22 cellular contexts compared by ENCODE assay signal in the genomic region with DNA sequence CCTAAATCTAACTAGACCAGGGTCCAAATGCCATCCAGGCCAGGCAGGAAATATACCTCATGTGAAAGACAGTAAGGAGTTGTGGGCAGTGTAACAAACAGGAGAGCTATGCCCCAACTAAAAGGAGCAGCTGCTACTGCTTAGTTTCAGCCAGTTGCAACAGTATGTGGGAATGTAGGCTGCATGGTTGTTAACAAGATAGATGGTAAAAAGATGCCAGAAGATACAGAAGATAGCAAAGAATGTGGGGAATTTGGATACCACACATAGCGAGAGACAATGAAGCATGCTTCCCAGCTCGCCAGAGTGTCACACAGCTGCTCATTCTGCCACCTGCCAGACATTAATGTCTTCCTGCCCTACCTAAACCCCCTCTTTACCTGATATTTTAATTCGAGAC. TPM values are rescaled to one million over a fixed set of nuclear protein-coding genes. Genes with fewer than 3 reads are reported as not detected.
DNase-seq lines count a peak whose midpoint lies in the region; ATAC-seq, FAIRE-seq and TF ChIP-seq lines count a peak whose summit lies in the region.
"Had no signal": no experiment of that assay in that cellular context is flagged by ENCODE, and none has a peak within 500 bp of the region (broad histone marks: within the 10 kb centered on the region; RNA-seq: fewer than 3 reads in every experiment).

No MANE protein-coding gene starts in this region.

- no peak overlapping the region for H2BK120ac ChIP-seq in H1 (replicated peaks; ENCODE audit: low read depth, low read length)

- H2BK5ac ChIP-seq in H1 (ENCODE audit: low read depth, low read length): peak overlapping the region; percentile 16; the same call in 1 of the 2 replicates

- peaks cover 59% of the 10 kb centered on the region for H3K36me3 ChIP-seq in HUES64 (ENCODE audit: insufficient read depth, low read length)
- peaks cover 0 to 19% (median 0%) of the 10 kb centered on the region in 4 experiments; a peak in 3 of 8 replicates for H3K36me3 ChIP-seq in H1 (ENCODE audit: control insufficient read depth in 2 of 4, insufficient read depth in 4 of 4, low read length in 3 of 4)
- H3K36me3 ChIP-seq: ovary, transverse colon had no signal

- H3K4me1 ChIP-seq in HUES64 (ENCODE audit: insufficient read depth, low read length) (peaks cover 17% of the 10 kb centered on the region), H1 (replicated peaks in 1 of 4; ENCODE audit: control insufficient read depth in 3 of 4, insufficient read depth in 4 of 4, low read length in 3 of 4) (peaks cover 0 to 7% (median 4%) of the 10 kb centered on the region in 4 experiments; a peak in 5 of 7 replicates)

- no peaks in the 10 kb centered on the region for H3K23me2 ChIP-seq in H1 (ENCODE audit: low read depth, low read length)

- H3K14ac ChIP-seq in H1 (ENCODE audit: insufficient read length): no peak overlapping the region

- 78% methylated on average over 3 of the region's 3 CpGs for WGBS in HUES64
- WGBS in H1 (ENCODE audit: extremely low coverage in 1 of 2, insufficient coverage in 1 of 2, insufficient read length in 1 of 2, insufficient replicate concordance in 2 of 2, low coverage in 1 of 2, low lambda C conversion rate in 2 of 2, missing lambda C conversion rate in 1 of 2), 2 experiments: 60% methylated on average over 3 of the region's 3 CpGs; no CpG with 5 or more reads in 1 of the 2 experiments

- intact Hi-C loops in posterior cingulate gyrus (cut with DNase I): no loop called here

- no peaks in the 10 kb centered on the region; the same call in 1 of the 2 replicates for H3K79me1 ChIP-seq in H1 (ENCODE audit: low read depth, low read length)

- H3K9me3 ChIP-seq in HUES64 (ENCODE audit: insufficient read depth, low read depth, low read length) (no peaks in the 10 kb centered on the region), H1 (ENCODE audit: insufficient read depth in 2 of 2, low read depth in 1 of 2, low read length in 1 of 2) (no peaks in the 10 kb centered on the region)
- H3K9me3 ChIP-seq: ovary, transverse colon had no signal

- H3K27ac ChIP-seq in HUES64 (ENCODE audit: low read depth, low read length) (peak overlapping the region; percentile 38), H1 (ENCODE audit: low read depth, low read length) (0 out of 2 replicates have a peak overlapping the region, but pooled peaks have one; percentile 21)
- H3K27ac ChIP-seq: ovary, skin epidermis, transverse colon had no signal

- no peak for TF ChIP-seq RAD21 in H1 (IDR thresholded peaks at IDR 0.05 in 1 of 2, conservative IDR thresholded peaks at IDR 0.05 in 1 of 2; ENCODE audit: low read depth in 2 of 2, low read length in 2 of 2)

- H2BK15ac ChIP-seq in H1 (ENCODE audit: low read length): no peak overlapping the region

- H3K36me3 Mint-ChIP-seq in memory B cell: peaks cover 44% of the 10 kb centered on the region

- DNase-seq in AG08395 (ENCODE audit: low spot score) (peak; percentile 39), H1 (ENCODE audit: low read depth in 1 of 2, low spot score in 2 of 2) (peak in 1 of 2 experiments; percentile 5), memory B cell (ENCODE audit: low spot score in 2 of 2) (no peak), posterior cingulate gyrus (no peak), NCI-H1417 (lab: John Stamatoyannopoulos, UW) (no peak)
- DNase-seq: activated CD4-positive, CD25-positive, alpha-beta regulatory T cell treated with anti-CD3 and anti-CD28 coated beads, Interleukin-2, amount 50 U/mL, for 72 hours; activated CD8-positive, alpha-beta memory T cell treated with anti-CD3 and anti-CD28 coated beads, Interleukin-2, amount 10 ng/mL, durations not matched to agents 7 days and 5 days; activated gamma-delta T cell treated with Interleukin-2 at 50 U/mL for 16 hours; aorta; cortex of kidney; hypothalamus; KG1; NCI-H1105 treated with DMSO at 0.1 percent for 48 hours; ovary; stimulated activated CD4-positive, alpha-beta T cell treated with anti-CD3 and anti-CD28 coated beads, Interleukin-4, amount 100 ng/mL, for 4 hours; T-helper 2 cell; transverse colon had no signal

- H3K27me3 Mint-ChIP-seq in memory B cell: no peaks in the 10 kb centered on the region
- H3K27me3 Mint-ChIP-seq: activated CD8-positive, alpha-beta memory T cell treated with anti-CD3 and anti-CD28 coated beads, Interleukin-2, amount 10 ng/mL, durations not matched to agents 7 days and 5 days had no signal

- 0 out of 3 replicates have a peak, but pooled peaks of 1 of the 2 experiments have one; percentile 25 for TF ChIP-seq POLR2A in H1 (IDR thresholded peaks at IDR 0.05; ENCODE audit: control extremely low read depth in 1 of 2, low read depth in 2 of 2, low read length in 2 of 2)

- no peaks in the 10 kb centered on the region for H3K79me2 ChIP-seq in H1 (ENCODE audit: control insufficient read depth in 1 of 2, insufficient read depth in 2 of 2, low read length in 2 of 2)

- H4K20me1 ChIP-seq in H1 (replicated peaks in 1 of 2; ENCODE audit: control insufficient read depth in 1 of 2, insufficient read depth in 2 of 2, low read length in 2 of 2): no peaks in the 10 kb centered on the region

- no peak overlapping the region for H3K23ac ChIP-seq in H1 (ENCODE audit: insufficient read length)

- H4K8ac ChIP-seq in H1 (ENCODE audit: extremely low read depth, insufficient read depth, low read length): no peak overlapping the region

- H3K9ac ChIP-seq in HUES64 (ENCODE audit: low read depth, low read length) (peak overlapping the region; percentile 27; the same call in 1 of the 2 replicates), H1 (replicated peaks in 1 of 4; ENCODE audit: extremely low read depth in 1 of 4, low read depth in 3 of 4, low read length in 3 of 4) (no peak overlapping the region; a peak in 1 of 7 replicates)

- no peak for TF ChIP-seq CTCF in H1 (IDR thresholded peaks at IDR 0.05; ENCODE audit: control extremely low read depth in 1 of 3, insufficient read depth in 1 of 3, low read depth in 1 of 3, low read length in 3 of 3)

- H3K4me2 ChIP-seq in H1 (ENCODE audit: insufficient read depth in 1 of 2, low read depth in 2 of 2, low read length in 2 of 2): peak overlapping the region; percentile 26 to 27; a peak in 2 of 4 replicates

- no peak for ATAC-seq in memory B cell (ENCODE audit: low read depth)
- no peak for ATAC-seq in GM19351 (IDR thresholded peaks at IDR 0.05; ENCODE audit: unreplicated experiment)
- no peak for ATAC-seq in GM18867 (IDR thresholded peaks at IDR 0.05; ENCODE audit: unreplicated experiment)
- ATAC-seq: activated CD8-positive, alpha-beta memory T cell treated with anti-CD3 and anti-CD28 coated beads, Interleukin-2, amount 10 ng/mL, durations not matched to agents 7 days and 5 days; Right ventricle myocardium inferior had no signal

- no peak overlapping the region for H3K56ac ChIP-seq in H1 (replicated peaks; ENCODE audit: insufficient read length, low read depth, low read length)

- no peak overlapping the region for H4K5ac ChIP-seq in H1 (ENCODE audit: insufficient read length, low read depth, low read length)

- peaks cover 3% of the 10 kb centered on the region for H3K4me1 Mint-ChIP-seq in memory B cell

- peak overlapping the region; percentile 11; the same call in 1 of the 2 replicates for H2BK12ac ChIP-seq in H1 (ENCODE audit: low read depth, low read length)

- H4K91ac ChIP-seq in H1 (replicated peaks; ENCODE audit: insufficient read length, low read length): no peak overlapping the region

- no peak overlapping the region; the same call in 1 of the 2 replicates for H2AK5ac ChIP-seq in H1 (ENCODE audit: low read depth, low read length)

- H2BK20ac ChIP-seq in H1 (ENCODE audit: low read length): no peak overlapping the region

- H3K4me3 ChIP-seq in HUES64 (ENCODE audit: low read length) (no peak overlapping the region), H1 (ENCODE audit: extremely low read depth in 1 of 4, insufficient read depth in 2 of 4, low read depth in 3 of 4, low read length in 4 of 4) (no peak overlapping the region)
- H3K4me3 ChIP-seq: ovary, skin epidermis, transverse colon had no signal

- no peak overlapping the region for H2AFZ ChIP-seq in H1 (ENCODE audit: low read length)

- H3K9me3 Mint-ChIP-seq in memory B cell: no peaks in the 10 kb centered on the region

- POLR2A ChIA-PET in H1 (lab: Charles Lee; ENCODE audit: partially characterized antibody): interaction anchor here (0.6 to 2.0 kb wide), 8 partner anchors 9 to 1344 kb away, joined by 3 to 22 read pairs (median 4); partner anchors contain the start of genes DCAF17 and METTL8

- H3K4me3 Mint-ChIP-seq in memory B cell: no peak overlapping the region
- H3K4me3 Mint-ChIP-seq: activated CD8-positive, alpha-beta memory T cell treated with anti-CD3 and anti-CD28 coated beads, Interleukin-2, amount 10 ng/mL, durations not matched to agents 7 days and 5 days had no signal

- no peak overlapping the region for H3K18ac ChIP-seq in H1 (ENCODE audit: extremely low read depth, low read length)

- CTCF ChIA-PET in H1 (lab: Charles Lee; ENCODE audit: partially characterized antibody): interaction anchor here (0.9 to 1.5 kb wide), 6 partner anchors 41 to 66 kb away, joined by 3 to 5 read pairs (median 4); partner anchors contain the start of genes DCAF17 and METTL8

- H3K4ac ChIP-seq in H1 (replicated peaks; ENCODE audit: insufficient read length, low read depth, low read length): no peak overlapping the region

- TF ChIP-seq EP300 in H1 (IDR thresholded peaks at IDR 0.05; ENCODE audit: borderline replicate concordance in 1 of 2, low read depth in 2 of 2, low read length in 2 of 2): no peak

- FAIRE-seq in H1 (lab: Jason Lieb, UNC): peak; percentile 75

- peak overlapping the region; percentile 9 for H3K27ac Mint-ChIP-seq in memory B cell
- H3K27ac Mint-ChIP-seq: activated CD8-positive, alpha-beta memory T cell treated with anti-CD3 and anti-CD28 coated beads, Interleukin-2, amount 10 ng/mL, durations not matched to agents 7 days and 5 days had no signal

- H3K27me3 ChIP-seq in HUES64 (ENCODE audit: insufficient read depth, low read length) (no peaks in the 10 kb centered on the region), H1 (replicated peaks in 1 of 4; ENCODE audit: control insufficient read depth in 3 of 4, extremely low read depth in 1 of 4, insufficient read depth in 3 of 4, low read length in 3 of 4) (no peaks in the 10 kb centered on the region)
- H3K27me3 ChIP-seq: ovary, transverse colon had no signal

RNA-seq across cellular contexts. Expression of gene CYBRD1, which starts 39.4 kb away (rescaled TPM):
- 5.1 TPM for polyA plus RNA-seq in HUES64 (2013, experiment 1 of 2)
- 5.3 TPM for polyA plus RNA-seq in HUES64 (2013, experiment 2 of 2)
- total RNA-seq in H1 (2021; fragmentation: NEBNext Ultra II Directional; extraction: Animal tissue kit (Norgen Biotek cat#: 25700)): 12.6 and 14.9 TPM in 2 replicates
- 9.2 and 10.7 TPM in 2 replicates for polyA plus RNA-seq in H1 (2011; rRNA removed)
- 5.1 TPM for polyA plus RNA-seq in H1 (2011; cell fraction: cytosol; rRNA removed)
- 9.4 TPM for polyA plus RNA-seq in H1 (2011; cell fraction: nucleus; rRNA removed)
- polyA plus RNA-seq in H1 (2012, experiment 1 of 2): 6.5 to 9.0 TPM (median 8.0 TPM) in 4 replicates
- polyA plus RNA-seq in H1 (2012, experiment 2 of 2): 3.4 TPM
- polyA plus RNA-seq in H1 (2013, experiment 1 of 2): 10.0 TPM
- 10.1 TPM for polyA plus RNA-seq in H1 (2013, experiment 2 of 2)
- polyA minus RNA-seq in H1 (2011; rRNA and poly(A)+ RNA removed): 10.0 and 12.3 TPM in 2 replicates
- polyA minus RNA-seq in H1 (2011; cell fraction: cytosol; rRNA and poly(A)+ RNA removed): 6.8 TPM
- 9.4 TPM for polyA minus RNA-seq in H1 (2011; cell fraction: nucleus; rRNA and poly(A)+ RNA removed)

RNA-seq across cellular contexts. Expression of gene DCAF17, which starts 48.9 kb away (rescaled TPM):
- polyA plus RNA-seq in HUES64 (2013, experiment 1 of 2): 13.1 TPM
- 13.8 TPM for polyA plus RNA-seq in HUES64 (2013, experiment 2 of 2)
- 26.1 and 30.0 TPM in 2 replicates for total RNA-seq in H1 (2021; fragmentation: NEBNext Ultra II Directional; extraction: Animal tissue kit (Norgen Biotek cat#: 25700))
- 7.9 and 10.7 TPM in 2 replicates for polyA plus RNA-seq in H1 (2011; rRNA removed)
- 14.3 TPM for polyA plus RNA-seq in H1 (2011; cell fraction: cytosol; rRNA removed)
- polyA plus RNA-seq in H1 (2011; cell fraction: nucleus; rRNA removed): 9.4 TPM
- polyA plus RNA-seq in H1 (2012, experiment 1 of 2): 10.0 to 20.1 TPM (median 11.9 TPM) in 4 replicates
- polyA plus RNA-seq in H1 (2012, experiment 2 of 2): 1.1 TPM
- 16.5 TPM for polyA plus RNA-seq in H1 (2013, experiment 1 of 2)
- polyA plus RNA-seq in H1 (2013, experiment 2 of 2): 14.3 TPM
- 30.2 and 35.6 TPM in 2 replicates for polyA minus RNA-seq in H1 (2011; rRNA and poly(A)+ RNA removed)
- polyA minus RNA-seq in H1 (2011; cell fraction: cytosol; rRNA and poly(A)+ RNA removed): 21.9 TPM
- polyA minus RNA-seq in H1 (2011; cell fraction: nucleus; rRNA and poly(A)+ RNA removed): 41.8 TPM

RNA-seq across cellular contexts. Expression of gene METTL8, which starts 49.1 kb away (rescaled TPM):
- polyA plus RNA-seq in HUES64 (2013, experiment 1 of 2): 36.3 TPM
- polyA plus RNA-seq in HUES64 (2013, experiment 2 of 2): 34.1 TPM
- 72.9 and 79.7 TPM in 2 replicates for total RNA-seq in H1 (2021; fragmentation: NEBNext Ultra II Directional; extraction: Animal tissue kit (Norgen Biotek cat#: 25700))
- polyA plus RNA-seq in H1 (2011; rRNA removed): 10.0 and 17.6 TPM in 2 replicates
- 25.2 TPM for polyA plus RNA-seq in H1 (2011; cell fraction: cytosol; rRNA removed)
- polyA plus RNA-seq in H1 (2011; cell fraction: nucleus; rRNA removed): 8.3 TPM
- polyA plus RNA-seq in H1 (2012, experiment 1 of 2): 21.2 to 50.0 TPM (median 27.4 TPM) in 4 replicates
- polyA plus RNA-seq in H1 (2012, experiment 2 of 2): 5.7 TPM
- polyA plus RNA-seq in H1 (2013, experiment 1 of 2): 38.2 TPM
- polyA plus RNA-seq in H1 (2013, experiment 2 of 2): 40.1 TPM
- polyA minus RNA-seq in H1 (2011; rRNA and poly(A)+ RNA removed): 25.7 and 30.1 TPM in 2 replicates
- polyA minus RNA-seq in H1 (2011; cell fraction: cytosol; rRNA and poly(A)+ RNA removed): 18.0 TPM
- polyA minus RNA-seq in H1 (2011; cell fraction: nucleus; rRNA and poly(A)+ RNA removed): 38.3 TPM
